ENCODE assay signal across 21 cellular contexts in genomic region chr22:37396488-37397084, GRCh38. TPM values are rescaled to one million over a fixed set of nuclear protein-coding genes. Genes with fewer than 3 reads are reported as not detected.
"Had no signal": no experiment of that assay in that cellular context is flagged by ENCODE, and none has a peak within 500 bp of the region (broad histone marks: within the 10 kb centered on the region; RNA-seq: fewer than 3 reads in every experiment).

No MANE protein-coding gene starts in this region.

- H3K27ac ChIP-seq: epithelial cell of prostate, esophagus muscularis mucosa, gastrocnemius medialis, heart right ventricle, left lung, lower lobe of right lung, sigmoid colon, skin epidermis, stomach, thoracic aorta, transverse colon had no signal

- ATAC-seq: effector memory CD8-positive, alpha-beta T cell; gastrocnemius medialis; heart right ventricle; left lung; lower lobe of right lung; natural killer cell treated with Interleukin-12 subunit alpha and Interleukin-12 subunit beta and Interleukin-15 and Interleukin-18, amount 100 ng/mL, for 72 hours had no signal

- H3K4me3 ChIP-seq: esophagus muscularis mucosa, gastrocnemius medialis, heart right ventricle, left lung, lower lobe of right lung, sigmoid colon, skin epidermis, stomach, thoracic aorta, transverse colon had no signal

- H3K9me3 Mint-ChIP-seq: dendritic cell treated with granulocyte-macrophage colony-stimulating factor and Interleukin-4, amounts not matched to agents 40 ng/mL and 50 ng/mL, for 4 days; effector memory CD8-positive, alpha-beta T cell; memory B cell; natural killer cell treated with Interleukin-12 subunit alpha and Interleukin-12 subunit beta and Interleukin-15 and Interleukin-18, amount 100 ng/mL, for 72 hours had no signal

- H3K36me3 ChIP-seq: esophagus muscularis mucosa, gastrocnemius medialis, heart right ventricle, left lung, lower lobe of right lung, sigmoid colon, stomach, thoracic aorta, transverse colon had no signal

- H3K27ac Mint-ChIP-seq: dendritic cell treated with granulocyte-macrophage colony-stimulating factor and Interleukin-4, amounts not matched to agents 40 ng/mL and 50 ng/mL, for 4 days; memory B cell; natural killer cell treated with Interleukin-12 subunit alpha and Interleukin-12 subunit beta and Interleukin-15 and Interleukin-18, amount 100 ng/mL, for 72 hours had no signal

- H3K36me3 Mint-ChIP-seq: memory B cell; natural killer cell treated with Interleukin-12 subunit alpha and Interleukin-12 subunit beta and Interleukin-15 and Interleukin-18, amount 100 ng/mL, for 72 hours had no signal

- H3K27me3 ChIP-seq: left lung had no signal

- H3K4me3 Mint-ChIP-seq: dendritic cell treated with granulocyte-macrophage colony-stimulating factor and Interleukin-4, amounts not matched to agents 40 ng/mL and 50 ng/mL, for 4 days; effector memory CD8-positive, alpha-beta T cell; memory B cell; natural killer cell treated with Interleukin-12 subunit alpha and Interleukin-12 subunit beta and Interleukin-15 and Interleukin-18, amount 100 ng/mL, for 72 hours had no signal

- FAIRE-seq: colon had no signal

- H3K4me1 ChIP-seq: esophagus muscularis mucosa, gastrocnemius medialis, lower lobe of right lung, stomach had no signal

- DNase-seq: effector memory CD8-positive, alpha-beta T cell; gastrocnemius medialis; heart right ventricle; hypothalamus; islet precursor cell; left lung; lower lobe of right lung; midbrain; sigmoid colon; stimulated activated naive CD4-positive, alpha-beta T cell; stomach; substantia nigra; transverse colon had no signal

- H3K9me3 ChIP-seq: esophagus muscularis mucosa, gastrocnemius medialis, heart right ventricle, left lung, lower lobe of right lung, sigmoid colon, stomach, thoracic aorta, transverse colon had no signal

- H3K4me1 Mint-ChIP-seq: memory B cell had no signal

RNA-seq across cellular contexts. Expression of gene ELFN2, which starts 30.7 kb away (rescaled TPM):
- total RNA-seq: thoracic aorta had no signal
